ENCODE assay signal across 8 cellular contexts in genomic region chr1:155063550-155064108, GRCh38. TPM values are rescaled to one million over a fixed set of nuclear protein-coding genes. Genes with fewer than 3 reads are reported as not detected.
DNase-seq lines count a peak whose midpoint lies in the region; ATAC-seq, FAIRE-seq and TF ChIP-seq lines count a peak whose summit lies in the region.

A gene with protein sequence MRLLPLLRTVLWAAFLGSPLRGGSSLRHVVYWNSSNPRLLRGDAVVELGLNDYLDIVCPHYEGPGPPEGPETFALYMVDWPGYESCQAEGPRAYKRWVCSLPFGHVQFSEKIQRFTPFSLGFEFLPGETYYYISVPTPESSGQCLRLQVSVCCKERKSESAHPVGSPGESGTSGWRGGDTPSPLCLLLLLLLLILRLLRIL (plus strand): TSS chr1:155063740. CDS start chr1:155063824, 84 bp downstream.

- peak within 1 kb of the TSS; percentile 84 for H2AFZ ChIP-seq in astrocyte (ENCODE audit: low read depth, low read length)

- peak; percentile 62 for TF ChIP-seq POLR2A in GM10847 (IDR thresholded peaks at IDR 0.05; ENCODE audit: extremely low read depth, insufficient read length)

- peak within 1 kb of the TSS; percentile 88 for H3K4me3 Mint-ChIP-seq in astrocyte (ENCODE audit: unreplicated experiment)

- no peak for FAIRE-seq in astrocyte (lab: Jason Lieb, UNC)

- DNase-seq in HCEC 1CT: peak; percentile 80
- DNase-seq in NCI-H1048 (lab: John Stamatoyannopoulos, UW): peak; percentile 84
- DNase-seq in T-helper 22 cell (ENCODE audit: low read depth): peak; percentile 73
- peak; percentile 73 for DNase-seq in astrocyte (ENCODE audit: low read depth)
- peak; percentile 97 for DNase-seq in hepatic stellate cell (ENCODE audit: low spot score)
- DNase-seq in retinal pigment epithelial cell (ENCODE audit: low read depth): peak; percentile 61

- H3K9me3 Mint-ChIP-seq in astrocyte (ENCODE audit: unreplicated experiment): no peaks in the 10 kb centered on the region

- H3K4me1 Mint-ChIP-seq in astrocyte (ENCODE audit: low read depth, unreplicated experiment): peaks cover 8% of the 10 kb centered on the region

- no peaks in the 10 kb centered on the region for H3K27me3 Mint-ChIP-seq in astrocyte (ENCODE audit: low read depth, unreplicated experiment)

- peaks cover 9% of the 10 kb centered on the region for H3K36me3 Mint-ChIP-seq in astrocyte (ENCODE audit: low read depth, unreplicated experiment)

- peak within 1 kb of the TSS; percentile 89 for H3K9ac ChIP-seq in astrocyte (ENCODE audit: low read length)

- H3K4me3 ChIP-seq in astrocyte (ENCODE audit: insufficient read depth, low read depth, low read length): peak within 1 kb of the TSS; percentile 85
- H3K4me3 ChIP-seq in retinal pigment epithelial cell (ENCODE audit: low read length): peak within 1 kb of the TSS; percentile 85

- no peaks in the 10 kb centered on the region for H3K9me3 ChIP-seq in astrocyte (ENCODE audit: insufficient read depth, low read depth, low read length)

- peaks cover 26% of the 10 kb centered on the region for H3K4me1 ChIP-seq in astrocyte (ENCODE audit: insufficient read depth, low read length)

- TF ChIP-seq CTCF in astrocyte (IDR thresholded peaks at IDR 0.05; ENCODE audit: insufficient read depth, low read depth, low read length) (no peak), retinal pigment epithelial cell (conservative IDR thresholded peaks at IDR 0.05; ENCODE audit: low read depth, low read length) (no peak)

- no peaks in the 10 kb centered on the region for H3K27me3 ChIP-seq in astrocyte (ENCODE audit: insufficient read depth, low read length)

- H3K27ac ChIP-seq in astrocyte (ENCODE audit: low read depth, low read length): peak within 1 kb of the TSS; percentile 66

- H3K27ac Mint-ChIP-seq in astrocyte (ENCODE audit: unreplicated experiment): peak within 1 kb of the TSS; percentile 81

- peaks cover 2% of the 10 kb centered on the region for H3K36me3 ChIP-seq in astrocyte (ENCODE audit: insufficient read depth, low read length)

- peak within 1 kb of the TSS; percentile 97 for H3K4me2 ChIP-seq in astrocyte (ENCODE audit: low read length)

- peaks cover 47% of the 10 kb centered on the region for H4K20me1 ChIP-seq in astrocyte (ENCODE audit: insufficient read depth, low read length)

- no peak for ATAC-seq in HG03520 (IDR thresholded peaks at IDR 0.05; ENCODE audit: unreplicated experiment)

- H3K79me2 ChIP-seq in astrocyte (ENCODE audit: insufficient read depth, low read length): peaks cover 18% of the 10 kb centered on the region

RNA-seq across cellular contexts. Expression of the gene that starts here (rescaled TPM):
- 11.8 TPM in 2 replicates for total RNA-seq in astrocyte
